ENCODE assay signal across 37 cellular contexts in genomic region chr19:48359123-48359522, GRCh38. TPM values are rescaled to one million over a fixed set of nuclear protein-coding genes. Genes with fewer than 3 reads are reported as not detected.
"Had no signal": no experiment of that assay in that cellular context is flagged by ENCODE, and none has a peak within 500 bp of the region (broad histone marks: within the 10 kb centered on the region; RNA-seq: fewer than 3 reads in every experiment).

No MANE protein-coding gene starts in this region.

- H3K9me3 ChIP-seq: MG63 had no signal

- DNase-seq: Karpas-422, Kasumi-1, MG63, MM.1S, MV-4-11, NCI-H1048, NCI-H1092, NCI-H1092 treated with DMSO at 0.1 percent for 48 hours, NCI-H1105, NCI-H1105 treated with DMSO at 0.1 percent for 48 hours, NCI-H1417, NCI-H1417 treated with DMSO at 0.1 percent for 48 hours, NCI-H1436, NCI-H1436 treated with DMSO at 0.1 percent for 48 hours, NCI-H146, NCI-H1694, NCI-H1694 treated with DMSO at 0.1 percent for 48 hours, NCI-H187, NCI-H187 treated with DMSO at 0.1 percent for 48 hours, NCI-H1930, NCI-H2029, NCI-H2029 treated with DMSO at 0.1 percent for 48 hours, NCI-H2081, NCI-H2081 treated with DMSO at 0.1 percent for 48 hours, NCI-H2107, NCI-H2171, NCI-H2171 treated with DMSO at 0.1 percent for 48 hours, NCI-H2227 treated with DMSO at 0.1 percent for 48 hours, NCI-H226, NCI-H345, NCI-H446, NCI-H446 treated with DMSO at 0.1 percent for 48 hours, NCI-H510A, NCI-H510A treated with DMSO at 0.1 percent for 48 hours, NCI-H524 had no signal

- H3K27me3 ChIP-seq: MG63 had no signal

- H3K4me3 ChIP-seq: MG63 had no signal

RNA-seq across cellular contexts. Expression of gene SYNGR4, which starts 5.0 kb away (rescaled TPM):
- total RNA-seq: LHCN-M2, MCF 10A had no signal

RNA-seq across cellular contexts. Expression of gene GRIN2D, which starts 34.3 kb away (rescaled TPM):
- total RNA-seq: LHCN-M2 had no signal
